Comparison of ENCODE assay signal across 14 cellular contexts in the genomic region with DNA sequence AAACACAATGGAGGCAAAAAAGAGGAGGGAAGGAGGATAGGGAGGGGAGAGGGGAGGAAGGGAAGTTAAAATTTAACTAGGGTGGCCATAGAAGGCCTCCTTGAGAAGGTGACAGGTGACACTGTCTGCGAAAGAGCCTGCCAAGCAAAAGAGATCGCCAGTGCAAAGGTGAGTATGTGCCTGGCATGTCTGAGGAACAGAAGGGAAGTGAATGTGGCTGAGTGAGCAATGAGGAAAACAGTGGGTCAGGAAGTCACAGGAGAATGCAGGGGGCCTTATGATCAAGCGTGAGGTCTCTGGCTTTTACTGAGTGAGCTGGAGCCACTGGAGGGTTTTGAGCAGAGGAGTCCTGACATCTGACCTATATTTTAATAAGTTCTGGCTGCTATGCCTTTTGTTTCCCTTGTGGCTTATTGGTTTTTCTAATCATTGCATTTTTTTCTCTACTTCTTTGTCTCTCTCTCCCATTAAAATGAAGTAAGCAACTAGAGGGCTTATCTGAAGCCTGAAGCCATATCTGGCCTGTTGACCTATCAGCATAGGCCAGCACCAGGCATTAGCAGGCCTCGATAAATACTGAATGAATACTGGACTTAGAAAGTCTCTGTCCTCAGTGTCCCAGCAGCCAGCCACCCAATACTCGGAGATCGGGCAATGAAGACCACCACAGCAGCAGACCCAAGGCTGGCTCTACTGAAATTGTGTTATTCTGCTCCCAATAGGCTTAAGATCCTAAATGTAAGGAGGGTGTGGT. TPM values are rescaled to one million over a fixed set of nuclear protein-coding genes. Genes with fewer than 3 reads are reported as not detected.
DNase-seq lines count a peak whose midpoint lies in the region; ATAC-seq and TF ChIP-seq lines count a peak whose summit lies in the region.
"Had no signal": no experiment of that assay in that cellular context is flagged by ENCODE, and none has a peak within 500 bp of the region (broad histone marks: within the 10 kb centered on the region; RNA-seq: fewer than 3 reads in every experiment).

No MANE protein-coding gene starts in this region.

- no peak overlapping the region for H3K4me3 ChIP-seq in liver (ENCODE audit: low read depth in 1 of 3, low read length in 3 of 3)
- H3K4me3 ChIP-seq: ascending aorta, MG63, vagina had no signal

- no peak for DNase-seq in activated naive CD4-positive, alpha-beta T cell treated with anti-CD3 and anti-CD28 coated beads, Interleukin-2, amount 50 U/mL, for 72 hours (ENCODE audit: low spot score in 2 of 2)
- DNase-seq in activated naive CD4-positive, alpha-beta T cell treated with anti-CD3 and anti-CD28 coated beads for 36 hours: no peak
- DNase-seq in activated naive CD8-positive, alpha-beta T cell treated with anti-CD3 and anti-CD28 coated beads, Interleukin-2, amount 50 U/mL, for 24 hours: no peak
- no peak for DNase-seq in type B pancreatic cell (ENCODE audit: extremely low spot score, unreplicated experiment)
- DNase-seq in DMS79 treated with DMSO at 0.1 percent for 48 hours (lab: John Stamatoyannopoulos, UW): no peak
- DNase-seq in NCI-H1694 (lab: John Stamatoyannopoulos, UW): no peak
- DNase-seq: activated CD4-positive, alpha-beta T cell treated with anti-CD3 and anti-CD28 coated beads, Interleukin-2, amount 10 ng/mL, durations not matched to agents 7 days and 5 days; MG63; NCI-H526 had no signal

- intact Hi-C loops in activated naive CD4-positive, alpha-beta T cell treated with anti-CD3 and anti-CD28 coated beads for 36 hours (cut with micrococcal nuclease): no loop called here

- no peaks in the 10 kb centered on the region for H3K27me3 ChIP-seq in liver (ENCODE audit: control insufficient read depth in 4 of 4, insufficient read depth in 4 of 4, low read length in 3 of 4)
- H3K27me3 ChIP-seq: ascending aorta, MG63, vagina had no signal

- TF ChIP-seq CTCF in liver (IDR thresholded peaks at IDR 0.05; ENCODE audit: low read depth, low read length, missing input control): no peak
- TF ChIP-seq CTCF in type B pancreatic cell (conservative IDR thresholded peaks at IDR 0.05): no peak

- CTCF ChIA-PET in activated naive CD4-positive, alpha-beta T cell treated with anti-CD3 and anti-CD28 coated beads for 36 hours (lab: Charles Lee): no interaction called here

- ATAC-seq in activated naive CD4-positive, alpha-beta T cell treated with anti-CD3 and anti-CD28 coated beads, Interleukin-2, amount 50 U/mL, for 72 hours: no peak
- no peak for ATAC-seq in activated naive CD8-positive, alpha-beta T cell treated with anti-CD3 and anti-CD28 coated beads, Interleukin-2, amount 50 U/mL, for 24 hours
- ATAC-seq in GM18520 (IDR thresholded peaks at IDR 0.05; ENCODE audit: unreplicated experiment): no peak

- no peak overlapping the region for H3K4me3 Mint-ChIP-seq in activated naive CD4-positive, alpha-beta T cell treated with anti-CD3 and anti-CD28 coated beads for 36 hours
- H3K4me3 Mint-ChIP-seq in activated naive CD8-positive, alpha-beta T cell treated with anti-CD3 and anti-CD28 coated beads, Interleukin-2, amount 50 U/mL, for 24 hours: no peak overlapping the region
- H3K4me3 Mint-ChIP-seq in type B pancreatic cell: peak overlapping the region; percentile 60
- H3K4me3 Mint-ChIP-seq: activated CD4-positive, alpha-beta T cell treated with anti-CD3 and anti-CD28 coated beads, Interleukin-2, amount 10 ng/mL, durations not matched to agents 7 days and 5 days had no signal

- peaks cover 58% of the 10 kb centered on the region for H3K4me1 Mint-ChIP-seq in activated naive CD4-positive, alpha-beta T cell treated with anti-CD3 and anti-CD28 coated beads for 36 hours (ENCODE audit: low read depth)
- H3K4me1 Mint-ChIP-seq in activated naive CD8-positive, alpha-beta T cell treated with anti-CD3 and anti-CD28 coated beads, Interleukin-2, amount 50 U/mL, for 24 hours: peaks cover 55% of the 10 kb centered on the region
- peaks cover 40% of the 10 kb centered on the region for H3K4me1 Mint-ChIP-seq in type B pancreatic cell (ENCODE audit: unreplicated experiment)

- H3K27ac Mint-ChIP-seq in activated naive CD4-positive, alpha-beta T cell treated with anti-CD3 and anti-CD28 coated beads, Interleukin-2, amount 50 U/mL, for 72 hours: peak overlapping the region; percentile 9 to 77
- no peak overlapping the region for H3K27ac Mint-ChIP-seq in activated naive CD4-positive, alpha-beta T cell treated with anti-CD3 and anti-CD28 coated beads for 36 hours
- peak overlapping the region; percentile 51 for H3K27ac Mint-ChIP-seq in activated naive CD8-positive, alpha-beta T cell treated with anti-CD3 and anti-CD28 coated beads, Interleukin-2, amount 50 U/mL, for 24 hours
- peak overlapping the region; percentile 76 for H3K27ac Mint-ChIP-seq in type B pancreatic cell
- H3K27ac Mint-ChIP-seq: activated CD4-positive, alpha-beta T cell treated with anti-CD3 and anti-CD28 coated beads, Interleukin-2, amount 10 ng/mL, durations not matched to agents 7 days and 5 days had no signal

- H3K27ac ChIP-seq in liver (ENCODE audit: low read depth in 1 of 2, low read length in 2 of 2): peak overlapping the region; percentile 6 to 36
- H3K27ac ChIP-seq: ascending aorta, vagina had no signal

- peaks cover 0 to 2% (median 0%) of the 10 kb centered on the region in 4 donors for H3K36me3 ChIP-seq in liver (ENCODE audit: control insufficient read depth in 4 of 4, insufficient read depth in 3 of 4, low read depth in 1 of 4, low read length in 3 of 4)
- H3K36me3 ChIP-seq: vagina had no signal

- no peaks in the 10 kb centered on the region for H3K36me3 Mint-ChIP-seq in activated naive CD4-positive, alpha-beta T cell treated with anti-CD3 and anti-CD28 coated beads, Interleukin-2, amount 50 U/mL, for 72 hours
- H3K36me3 Mint-ChIP-seq in activated naive CD4-positive, alpha-beta T cell treated with anti-CD3 and anti-CD28 coated beads for 36 hours (ENCODE audit: low read depth): peaks cover 4% of the 10 kb centered on the region
- peaks cover 11% of the 10 kb centered on the region for H3K36me3 Mint-ChIP-seq in activated naive CD8-positive, alpha-beta T cell treated with anti-CD3 and anti-CD28 coated beads, Interleukin-2, amount 50 U/mL, for 24 hours (ENCODE audit: low read depth)
- peaks cover 11% of the 10 kb centered on the region for H3K36me3 Mint-ChIP-seq in type B pancreatic cell

- H3K9me3 Mint-ChIP-seq in activated naive CD4-positive, alpha-beta T cell treated with anti-CD3 and anti-CD28 coated beads, Interleukin-2, amount 50 U/mL, for 72 hours: no peaks in the 10 kb centered on the region
- no peaks in the 10 kb centered on the region for H3K9me3 Mint-ChIP-seq in activated naive CD4-positive, alpha-beta T cell treated with anti-CD3 and anti-CD28 coated beads for 36 hours
- H3K9me3 Mint-ChIP-seq in activated naive CD8-positive, alpha-beta T cell treated with anti-CD3 and anti-CD28 coated beads, Interleukin-2, amount 50 U/mL, for 24 hours: no peaks in the 10 kb centered on the region
- H3K9me3 Mint-ChIP-seq in type B pancreatic cell: no peaks in the 10 kb centered on the region
- H3K9me3 Mint-ChIP-seq: activated CD4-positive, alpha-beta T cell treated with anti-CD3 and anti-CD28 coated beads, Interleukin-2, amount 10 ng/mL, durations not matched to agents 7 days and 5 days had no signal

- no peaks in the 10 kb centered on the region for H3K27me3 Mint-ChIP-seq in activated naive CD4-positive, alpha-beta T cell treated with anti-CD3 and anti-CD28 coated beads for 36 hours (ENCODE audit: low read depth)
- no peaks in the 10 kb centered on the region for H3K27me3 Mint-ChIP-seq in activated naive CD8-positive, alpha-beta T cell treated with anti-CD3 and anti-CD28 coated beads, Interleukin-2, amount 50 U/mL, for 24 hours
- no peaks in the 10 kb centered on the region for H3K27me3 Mint-ChIP-seq in type B pancreatic cell
- H3K27me3 Mint-ChIP-seq: activated CD4-positive, alpha-beta T cell treated with anti-CD3 and anti-CD28 coated beads, Interleukin-2, amount 10 ng/mL, durations not matched to agents 7 days and 5 days had no signal

- TF ChIP-seq RAD21 in liver (IDR thresholded peaks at IDR 0.05): no peak

- no peaks in the 10 kb centered on the region for H3K9me3 ChIP-seq in liver (ENCODE audit: control insufficient read depth in 4 of 4, low read length in 3 of 4)
- H3K9me3 ChIP-seq: ascending aorta, MG63, vagina had no signal

- 48% methylated on average over 6 of the region's 6 CpGs for WGBS in liver

- H3K4me1 ChIP-seq in liver (ENCODE audit: control insufficient read depth in 4 of 4, insufficient read depth in 4 of 4, low read length in 3 of 4): peaks cover 8 to 53% (median 43%) of the 10 kb centered on the region in 4 donors

- no peak overlapping the region for H3K9ac ChIP-seq in liver (ENCODE audit: low read depth in 1 of 2, low read length in 2 of 2)

TF ChIP-seq in liver, 16 proteins besides CTCF, POLR2A, EP300 and RAD21:
- TF ChIP-seq RXRA (IDR thresholded peaks at IDR 0.05) (no peak), EGR1 (IDR thresholded peaks at IDR 0.05; ENCODE audit: low read depth in 2 of 2) (no peak), JUND (IDR thresholded peaks at IDR 0.05) (no peak), NR2F2 (IDR thresholded peaks at IDR 0.05) (peak; percentile 29), SP1 (IDR thresholded peaks at IDR 0.05) (no peak), HNF4G (IDR thresholded peaks at IDR 0.05) (no peak), FOXA2 (IDR thresholded peaks at IDR 0.05) (no peak)
- TF ChIP-seq, protein P1, sequence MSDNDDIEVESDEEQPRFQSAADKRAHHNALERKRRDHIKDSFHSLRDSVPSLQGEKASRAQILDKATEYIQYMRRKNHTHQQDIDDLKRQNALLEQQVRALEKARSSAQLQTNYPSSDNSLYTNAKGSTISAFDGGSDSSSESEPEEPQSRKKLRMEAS (IDR thresholded peaks at IDR 0.05): no peak

RNA-seq across cellular contexts. Expression of a gene that starts 5.6 kb away (rescaled TPM):
- 10 to 100 TPM; 48.9 to 60.4 TPM for total RNA-seq in activated naive CD4-positive, alpha-beta T cell treated with anti-CD3 and anti-CD28 coated beads, Interleukin-2, amount 50 U/mL, for 72 hours
- total RNA-seq in activated naive CD4-positive, alpha-beta T cell treated with anti-CD3 and anti-CD28 coated beads for 36 hours: 10 to 100 TPM; 52.0 to 52.2 TPM
- total RNA-seq in liver (10 to 100 TPM; 54.9 to 63.4 TPM), type B pancreatic cell (ENCODE audit: low replicate concordance) (60.9 and 73.3 TPM in 2 replicates)
- polyA plus RNA-seq in liver: 10 to 100 TPM; 17.6 to 33.0 TPM

RNA-seq across cellular contexts. Expression of a gene that starts 55.6 kb away (rescaled TPM):
- not detected for total RNA-seq in activated naive CD4-positive, alpha-beta T cell treated with anti-CD3 and anti-CD28 coated beads, Interleukin-2, amount 50 U/mL, for 72 hours
- not detected for total RNA-seq in activated naive CD4-positive, alpha-beta T cell treated with anti-CD3 and anti-CD28 coated beads for 36 hours
- total RNA-seq in liver (1 to 10 TPM in 1 of 2 donors, not detected in 1; 1.0 TPM), type B pancreatic cell (ENCODE audit: low replicate concordance) (not detected in 2 replicates)
- 1 to 10 TPM in 1 of 2 donors, not detected in 1; 1.0 TPM for polyA plus RNA-seq in liver
- total RNA-seq: activated CD4-positive, alpha-beta T cell treated with anti-CD3 and anti-CD28 coated beads, Interleukin-2, amount 10 ng/mL, durations not matched to agents 7 days and 5 days; ascending aorta; H1; vagina had no signal
- polyA plus RNA-seq: H1 had no signal
